Comparison of ENCODE assay signal across 7 cellular contexts in genomic region chr2:183623227-183623626, GRCh38.
"Had no signal": no experiment of that assay in that cellular context is flagged by ENCODE, and none has a peak within 500 bp of the region (broad histone marks: within the 10 kb centered on the region; RNA-seq: fewer than 3 reads in every experiment).

No MANE protein-coding gene starts in this region.

- H3K4me1 Mint-ChIP-seq: IgD-negative memory B cell had no signal

- H3K27ac Mint-ChIP-seq: IgD-negative memory B cell had no signal

- H3K27me3 Mint-ChIP-seq: IgD-negative memory B cell had no signal

- H3K4me2 ChIP-seq: KMS-11 had no signal

- FAIRE-seq: HTR-8/SVneo had no signal

- H3K27ac ChIP-seq: HL-60, KMS-11 had no signal

- DNase-seq: Karpas-422, KBM-7, KG1 had no signal

- H3K4me3 Mint-ChIP-seq: IgD-negative memory B cell had no signal

- H3K9ac ChIP-seq: KMS-11 had no signal
